ENCODE assay signal across 8 cellular contexts in genomic region chr20:49277786-49278035, GRCh38. TPM values are rescaled to one million over a fixed set of nuclear protein-coding genes. Genes with fewer than 3 reads are reported as not detected.
A peak's percentile ranks its signal among the peaks of the same experiment; 100 is the strongest.
DNase-seq lines count a peak whose midpoint lies in the region; ATAC-seq and TF ChIP-seq lines count a peak whose summit lies in the region.

No MANE protein-coding gene starts in this region.

- no peaks in the 10 kb centered on the region for H3K27me3 Mint-ChIP-seq in activated CD8-positive, alpha-beta memory T cell treated with anti-CD3 and anti-CD28 coated beads, Interleukin-2, amount 10 ng/mL, durations not matched to agents 7 days and 5 days

- H3K4me3 ChIP-seq in adipocyte (ENCODE audit: low read length) (peak overlapping the region; percentile 99), left lung (peak overlapping the region; percentile 80 to 83), thymus (ENCODE audit: low read length) (peak overlapping the region; percentile 75)

- peaks cover 2% of the 10 kb centered on the region for H3K9me3 Mint-ChIP-seq in activated CD8-positive, alpha-beta memory T cell treated with anti-CD3 and anti-CD28 coated beads, Interleukin-2, amount 10 ng/mL, durations not matched to agents 7 days and 5 days (ENCODE audit: low read depth)

- peaks cover 51% of the 10 kb centered on the region for H3K4me1 Mint-ChIP-seq in activated CD8-positive, alpha-beta memory T cell treated with anti-CD3 and anti-CD28 coated beads, Interleukin-2, amount 10 ng/mL, durations not matched to agents 7 days and 5 days

- peaks cover 72% of the 10 kb centered on the region for H3K36me3 Mint-ChIP-seq in activated CD8-positive, alpha-beta memory T cell treated with anti-CD3 and anti-CD28 coated beads, Interleukin-2, amount 10 ng/mL, durations not matched to agents 7 days and 5 days

- peak overlapping the region; percentile 92 for H3K27ac Mint-ChIP-seq in activated CD8-positive, alpha-beta memory T cell treated with anti-CD3 and anti-CD28 coated beads, Interleukin-2, amount 10 ng/mL, durations not matched to agents 7 days and 5 days

- no peak for DNase-seq in activated CD8-positive, alpha-beta memory T cell treated with anti-CD3 and anti-CD28 coated beads, Interleukin-2, amount 10 ng/mL, durations not matched to agents 7 days and 5 days
- no peak for DNase-seq in activated CD8-positive, alpha-beta memory T cell treated with anti-CD3 and anti-CD28 coated beads for 24 hours
- no peak for DNase-seq in adipocyte (ENCODE audit: low read depth)
- DNase-seq in left lung: no peak
- no peak for DNase-seq in UCSD-AML1 (lab: John Stamatoyannopoulos, UW; ENCODE audit: unreplicated experiment)
- DNase-seq in NCI-H1417 (lab: John Stamatoyannopoulos, UW): no peak

- CTCF ChIA-PET in activated CD8-positive, alpha-beta memory T cell treated with anti-CD3 and anti-CD28 coated beads, Interleukin-2, amount 10 ng/mL, durations not matched to agents 7 days and 5 days (lab: Charles Lee): no interaction called here

- H3K9me3 ChIP-seq in adipocyte (ENCODE audit: control insufficient read depth, low read length): peaks cover 9% of the 10 kb centered on the region
- peaks cover 3 to 18% of the 10 kb centered on the region in 2 donors for H3K9me3 ChIP-seq in left lung
- H3K9me3 ChIP-seq in thymus (ENCODE audit: control insufficient read depth): peaks cover 17% of the 10 kb centered on the region

- no peak for TF ChIP-seq CTCF in left lung (IDR thresholded peaks at IDR 0.05)

- ATAC-seq in activated CD8-positive, alpha-beta memory T cell treated with anti-CD3 and anti-CD28 coated beads, Interleukin-2, amount 10 ng/mL, durations not matched to agents 7 days and 5 days: no peak
- ATAC-seq in left lung: no peak
- ATAC-seq in GM18861 (IDR thresholded peaks at IDR 0.05; ENCODE audit: unreplicated experiment): no peak

- H3K27ac ChIP-seq in left lung (peak overlapping the region; percentile 96 to 97), thymus (ENCODE audit: low read depth) (peak overlapping the region; percentile 98)

- H3K4me1 ChIP-seq in adipocyte (ENCODE audit: control insufficient read depth, insufficient read depth, low read length) (peaks cover 52% of the 10 kb centered on the region), left lung (peaks cover 27 to 76% of the 10 kb centered on the region in 2 donors), thymus (ENCODE audit: control insufficient read depth, insufficient read depth, low read length) (peaks cover 23% of the 10 kb centered on the region)

- no peaks in the 10 kb centered on the region for H3K27me3 ChIP-seq in adipocyte (replicated peaks; ENCODE audit: control insufficient read depth, insufficient read depth, low read length)
- H3K27me3 ChIP-seq in left lung: no peaks in the 10 kb centered on the region
- no peaks in the 10 kb centered on the region for H3K27me3 ChIP-seq in thymus (ENCODE audit: control insufficient read depth, insufficient read depth)

- H3K9ac ChIP-seq in adipocyte (ENCODE audit: low read length): peak overlapping the region; percentile 100

- WGBS in thymus: 0% methylated on average over 22 of the region's 22 CpGs

- H3K4me3 Mint-ChIP-seq in activated CD8-positive, alpha-beta memory T cell treated with anti-CD3 and anti-CD28 coated beads, Interleukin-2, amount 10 ng/mL, durations not matched to agents 7 days and 5 days: peak overlapping the region; percentile 94

- intact Hi-C loops in left lung (cut with DNase I): no loop called here

- H3K36me3 ChIP-seq in adipocyte (ENCODE audit: control insufficient read depth, insufficient read depth, low read length, severe bottlenecking) (peaks cover 62% of the 10 kb centered on the region), left lung (peaks cover 9 to 66% of the 10 kb centered on the region in 2 donors), thymus (ENCODE audit: control insufficient read depth, insufficient read depth) (peaks cover 43% of the 10 kb centered on the region)

RNA-seq across cellular contexts. Expression of gene ZNFX1, which starts 0.1 kb away (rescaled TPM):
- 10 to 100 TPM; 69.2 to 88.6 TPM for total RNA-seq in activated CD8-positive, alpha-beta memory T cell treated with anti-CD3 and anti-CD28 coated beads, Interleukin-2, amount 10 ng/mL, durations not matched to agents 7 days and 5 days
- 10 to 100 TPM; 39.6 to 41.0 TPM for total RNA-seq in left lung
- 9.4 TPM for polyA plus RNA-seq in thymus

RNA-seq across cellular contexts. Expression of gene DDX27, which starts 58.5 kb away (rescaled TPM):
- total RNA-seq in activated CD8-positive, alpha-beta memory T cell treated with anti-CD3 and anti-CD28 coated beads, Interleukin-2, amount 10 ng/mL, durations not matched to agents 7 days and 5 days: 10 to 100 TPM; 40.5 to 52.7 TPM
- 10 to 100 TPM; 21.8 to 22.2 TPM for total RNA-seq in left lung
- polyA plus RNA-seq in thymus: 34.0 TPM
